ENCODE assay signal across 8 cellular contexts in genomic region chr16:46688657-46689491, GRCh38. TPM values are rescaled to one million over a fixed set of nuclear protein-coding genes. Genes with fewer than 3 reads are reported as not detected.
DNase-seq lines count a peak whose midpoint lies in the region; ATAC-seq, FAIRE-seq and TF ChIP-seq lines count a peak whose summit lies in the region.

Gene VPS35, minus strand, starts transcription at chr16:46689178. Its CDS starts 45 bp downstream, at chr16:46689133.

- H3K27me3 ChIP-seq in adrenal gland (no peaks in the 10 kb centered on the region), heart right ventricle (no peaks in the 10 kb centered on the region)

- H3K4me3 ChIP-seq in adrenal gland (peak within 1 kb of the TSS; percentile 46 to 95 (median 85)), heart right ventricle (peak within 1 kb of the TSS; percentile 70 to 94 (median 86))

- 0 to 2% (median 0%) methylated on average over 10 to 60 of the region's 60 CpGs for WGBS in adrenal gland, 4 donors
- 0% methylated on average over 59 to 60 of the region's 60 CpGs for WGBS in heart right ventricle, 2 donors

- DNase-seq in GM12891 (ENCODE audit: insufficient read length, low spot score) (peak; percentile 83), NCI-H1436 (lab: John Stamatoyannopoulos, UW) (peak; percentile 98), T follicular helper cell (ENCODE audit: low read depth) (peak; percentile 99), adrenal gland (peak; percentile 99 to 100 (median 100)), heart right ventricle (peak; percentile 99 to 100), posterior vena cava (ENCODE audit: low spot score) (peak; percentile 100), ureter (ENCODE audit: low spot score) (peak; percentile 100)

- TF ChIP-seq POLR2A in GM12891 (IDR thresholded peaks at IDR 0.05; ENCODE audit: low read depth, low read length) (no peak; the same call in 1 of the 2 replicates), adrenal gland (IDR thresholded peaks at IDR 0.05) (peak in 1 of 2 donors; percentile 58)

- H3K4me1 ChIP-seq in adrenal gland (replicated peaks in 1 of 2) (peaks cover 25 to 48% of the 10 kb centered on the region in 2 donors), heart right ventricle (peaks cover 9 to 59% (median 50%) of the 10 kb centered on the region in 9 donors)

- peak in 1 of 6 experiments; percentile 29 for TF ChIP-seq CTCF in adrenal gland (IDR thresholded peaks at IDR 0.05)
- peak in 2 of 9 donors; percentile 14 to 24 for TF ChIP-seq CTCF in heart right ventricle (IDR thresholded peaks at IDR 0.05)

- intact Hi-C loops in adrenal gland (cut with DNase I) (no loop called here), heart right ventricle (cut with DNase I) (loop anchor here in 5 of 10 donors (2.0 to 5.0 kb wide), 3 partner anchors 54 to 143 kb away; partner anchors contain the start of gene C16orf87 (in 2 of the 5)), posterior vena cava (cut with DNase I) (no loop called here)

- H3K9me3 ChIP-seq in adrenal gland (replicated peaks in 1 of 3), result no peaks in the 10 kb centered on the region
- H3K9me3 ChIP-seq in heart right ventricle, result no peaks in the 10 kb centered on the region

- ATAC-seq in HG02840 (IDR thresholded peaks at IDR 0.05; ENCODE audit: low FRiP score, unreplicated experiment), result peak; percentile 85
- peak; percentile 96 to 99 (median 97) for ATAC-seq in heart right ventricle

- no peaks in the 10 kb centered on the region for H3K36me3 ChIP-seq in adrenal gland (replicated peaks in 1 of 2)
- no peaks in the 10 kb centered on the region for H3K36me3 ChIP-seq in heart right ventricle

- peak within 1 kb of the TSS; percentile 91 to 96 (median 95) for H3K27ac ChIP-seq in adrenal gland
- peak within 1 kb of the TSS; percentile 64 to 95 (median 90) for H3K27ac ChIP-seq in heart right ventricle

- FAIRE-seq in GM12891 (lab: Jason Lieb, UNC), result peak; percentile 96

TF ChIP-seq in GM12891, 5 proteins besides CTCF, POLR2A, EP300 and RAD21:
- TF ChIP-seq POLR2AphosphoS5 (IDR thresholded peaks at IDR 0.05; ENCODE audit: low read depth, low read length) (peak; percentile 63; the same call in 1 of the 2 replicates), POU2F2 (IDR thresholded peaks at IDR 0.05; ENCODE audit: low read depth, low read length) (no peak), PAX5 (IDR thresholded peaks at IDR 0.05; ENCODE audit: insufficient read depth, low read length, severe bottlenecking) (no peak), SPI1 (IDR thresholded peaks at IDR 0.05; ENCODE audit: low read depth, low read length) (no peak), TAF1 (IDR thresholded peaks at IDR 0.05; ENCODE audit: low read depth, low read length) (0 out of 2 replicates have a peak, but pooled peaks have one; percentile 42)
TF ChIP-seq in GM12891: peak in this region for 2.

RNA-seq across cellular contexts. Expression of gene VPS35, which starts in this region (rescaled TPM):
- 48.3 TPM for polyA plus RNA-seq in GM12891 (2012; ENCODE audit: low read depth, missing spikeins)
- 10 to 100 TPM; 37.2 to 97.4 (median 69.1) TPM for total RNA-seq in adrenal gland
- polyA plus RNA-seq in adrenal gland, result 10 to 100 TPM; 12.8 to 64.2 (median 14.4) TPM
- 100 to 1,000 TPM in 1 of 10 donors, 10 to 100 TPM in 9; 73.9 to 106 (median 91.3) TPM for total RNA-seq in heart right ventricle
- 10 to 100 TPM; 12.7 to 36.7 TPM for polyA plus RNA-seq in heart right ventricle
- total RNA-seq in posterior vena cava, result 10 to 100 TPM; 75.1 to 78.7 TPM
- total RNA-seq in ureter, result 118 TPM

Comparison
In these comparisons a context has a peak if more than half of its experiments do, and no peak if none do; other contexts are left out.
1. Peak in every context shown above with its lines: DNase-seq, ATAC-seq, H3K4me3 ChIP-seq and H3K27ac ChIP-seq.